In the genomic region with DNA sequence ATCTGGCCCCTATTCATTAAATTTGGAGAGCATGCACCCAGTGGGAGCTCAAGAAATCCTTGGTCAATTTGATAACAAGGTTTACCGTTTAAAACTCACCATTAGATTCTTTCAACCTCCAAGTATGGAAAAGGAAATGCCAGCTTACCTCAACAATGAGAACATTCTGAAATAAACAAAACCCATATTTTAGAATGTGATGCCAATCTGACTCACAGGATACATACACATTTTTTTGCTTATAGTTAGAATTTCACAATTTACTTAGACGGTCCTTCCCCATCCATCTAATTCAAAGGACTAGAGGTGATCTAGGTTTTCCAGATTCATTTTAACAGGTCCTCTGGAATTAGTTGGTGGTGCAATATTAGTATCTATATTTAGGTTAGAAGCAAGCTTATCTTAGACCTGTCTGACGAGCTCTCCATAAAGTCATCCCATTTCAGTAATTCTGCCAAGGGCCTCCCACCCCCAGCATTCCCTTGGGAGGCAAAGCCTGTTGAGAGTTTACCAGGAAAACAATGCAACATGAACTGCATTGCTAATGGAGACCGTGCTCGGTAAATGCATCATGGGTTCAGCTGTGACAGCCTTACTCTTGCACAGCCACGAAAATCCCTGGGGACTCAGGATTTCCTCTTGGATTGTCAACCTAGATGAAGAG, we compare ENCODE assay signal across 1 cellular context.
TF ChIP-seq lines count a peak whose summit lies in the region.

No MANE protein-coding gene starts in this region.

TF ChIP-seq in WTC11, 78 proteins besides CTCF, POLR2A, EP300 and RAD21 (continued from another document):
- TF ChIP-seq, protein P1, sequence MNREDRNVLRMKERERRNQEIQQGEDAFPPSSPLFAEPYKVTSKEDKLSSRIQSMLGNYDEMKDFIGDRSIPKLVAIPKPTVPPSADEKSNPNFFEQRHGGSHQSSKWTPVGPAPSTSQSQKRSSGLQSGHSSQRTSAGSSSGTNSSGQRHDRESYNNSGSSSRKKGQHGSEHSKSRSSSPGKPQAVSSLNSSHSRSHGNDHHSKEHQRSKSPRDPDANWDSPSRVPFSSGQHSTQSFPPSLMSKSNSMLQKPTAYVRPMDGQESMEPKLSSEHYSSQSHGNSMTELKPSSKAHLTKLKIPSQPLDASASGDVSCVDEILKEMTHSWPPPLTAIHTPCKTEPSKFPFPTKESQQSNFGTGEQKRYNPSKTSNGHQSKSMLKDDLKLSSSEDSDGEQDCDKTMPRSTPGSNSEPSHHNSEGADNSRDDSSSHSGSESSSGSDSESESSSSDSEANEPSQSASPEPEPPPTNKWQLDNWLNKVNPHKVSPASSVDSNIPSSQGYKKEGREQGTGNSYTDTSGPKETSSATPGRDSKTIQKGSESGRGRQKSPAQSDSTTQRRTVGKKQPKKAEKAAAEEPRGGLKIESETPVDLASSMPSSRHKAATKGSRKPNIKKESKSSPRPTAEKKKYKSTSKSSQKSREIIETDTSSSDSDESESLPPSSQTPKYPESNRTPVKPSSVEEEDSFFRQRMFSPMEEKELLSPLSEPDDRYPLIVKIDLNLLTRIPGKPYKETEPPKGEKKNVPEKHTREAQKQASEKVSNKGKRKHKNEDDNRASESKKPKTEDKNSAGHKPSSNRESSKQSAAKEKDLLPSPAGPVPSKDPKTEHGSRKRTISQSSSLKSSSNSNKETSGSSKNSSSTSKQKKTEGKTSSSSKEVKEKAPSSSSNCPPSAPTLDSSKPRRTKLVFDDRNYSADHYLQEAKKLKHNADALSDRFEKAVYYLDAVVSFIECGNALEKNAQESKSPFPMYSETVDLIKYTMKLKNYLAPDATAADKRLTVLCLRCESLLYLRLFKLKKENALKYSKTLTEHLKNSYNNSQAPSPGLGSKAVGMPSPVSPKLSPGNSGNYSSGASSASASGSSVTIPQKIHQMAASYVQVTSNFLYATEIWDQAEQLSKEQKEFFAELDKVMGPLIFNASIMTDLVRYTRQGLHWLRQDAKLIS (CRISPR knock-in tag; IDR thresholded peaks at IDR 0.05; ENCODE audit: borderline replicate concordance), result no peak
- TF ChIP-seq, protein P2, sequence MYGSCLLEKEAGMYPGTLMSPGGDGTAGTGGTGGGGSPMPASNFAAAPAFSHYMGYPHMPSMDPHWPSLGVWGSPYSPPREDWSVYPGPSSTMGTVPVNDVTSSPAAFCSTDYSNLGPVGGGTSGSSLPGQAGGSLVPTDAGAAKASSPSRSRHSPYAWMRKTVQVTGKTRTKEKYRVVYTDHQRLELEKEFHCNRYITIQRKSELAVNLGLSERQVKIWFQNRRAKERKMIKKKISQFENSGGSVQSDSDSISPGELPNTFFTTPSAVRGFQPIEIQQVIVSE (CRISPR knock-in tag; IDR thresholded peaks at IDR 0.05; ENCODE audit: borderline replicate concordance), result no peak
- TF ChIP-seq FOXJ3 (CRISPR knock-in tag; IDR thresholded peaks at IDR 0.05; ENCODE audit: borderline replicate concordance) (no peak), RELA (CRISPR knock-in tag; IDR thresholded peaks at IDR 0.05; ENCODE audit: borderline replicate concordance) (no peak), ATF1 (CRISPR knock-in tag; IDR thresholded peaks at IDR 0.05) (no peak), NFE2L1 (CRISPR knock-in tag; IDR thresholded peaks at IDR 0.05) (no peak)
